ENCODE assay signal across 17 cellular contexts in the genomic region with DNA sequence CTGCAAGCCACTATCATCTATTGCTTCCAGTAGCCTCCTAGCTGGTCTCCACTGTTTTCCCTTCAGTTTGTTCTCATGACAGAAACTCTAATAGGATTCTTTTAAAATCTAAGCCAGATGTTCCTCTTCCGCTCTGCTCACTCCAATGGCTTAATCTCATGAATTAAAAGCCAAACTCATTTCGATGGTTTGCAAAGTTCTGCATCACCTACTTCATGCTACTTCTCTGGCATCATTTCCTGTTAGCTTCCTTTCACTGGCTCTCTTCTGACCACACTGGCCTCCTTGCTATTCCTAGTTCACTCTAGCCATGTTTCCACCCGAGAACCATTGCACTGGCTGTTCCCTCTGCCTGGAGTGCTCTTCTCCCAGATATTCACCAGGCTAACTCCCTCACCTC.
DNase-seq lines count a peak whose midpoint lies in the region; ATAC-seq, FAIRE-seq and TF ChIP-seq lines count a peak whose summit lies in the region.
"Had no signal": no experiment of that assay in that cellular context is flagged by ENCODE, and none has a peak within 500 bp of the region (broad histone marks: within the 10 kb centered on the region; RNA-seq: fewer than 3 reads in every experiment).

No MANE protein-coding gene starts in this region.

- H3K36me3 ChIP-seq in BLaER1 (no peaks in the 10 kb centered on the region), SU-DHL-6 (ENCODE audit: low read length) (peaks cover 5% of the 10 kb centered on the region; the same call in 1 of the 2 replicates)
- H3K36me3 ChIP-seq: left lung had no signal

- DNase-seq in GM19239 (ENCODE audit: insufficient read length, low spot score) (no peak), NCI-H1930 (lab: John Stamatoyannopoulos, UW) (no peak), UCSD-AML1 (lab: John Stamatoyannopoulos, UW; ENCODE audit: unreplicated experiment) (no peak)
- no peak for DNase-seq in activated naive CD4-positive, alpha-beta T cell treated with anti-CD3 and anti-CD28 coated beads for 36 hours
- DNase-seq in naive thymus-derived CD8-positive, alpha-beta T cell = no peak
- DNase-seq: activated effector memory CD4-positive, alpha-beta T cell treated with anti-CD3 and anti-CD28 coated beads, Interleukin-2, amount 50 U/mL, for 16 hours; H7; hypothalamus; left lung; posterior cingulate gyrus had no signal

- no peak overlapping the region for H3K27ac Mint-ChIP-seq in activated naive CD4-positive, alpha-beta T cell treated with anti-CD3 and anti-CD28 coated beads for 36 hours
- H3K27ac Mint-ChIP-seq in naive thymus-derived CD8-positive, alpha-beta T cell = no peak overlapping the region
- H3K27ac Mint-ChIP-seq: dendritic cell treated with granulocyte-macrophage colony-stimulating factor and Interleukin-4, amounts not matched to agents 40 ng/mL and 50 ng/mL, for 4 days; stimulated activated naive CD8-positive, alpha-beta T cell treated with anti-CD3 and anti-CD28 coated beads, Interleukin-15, Interleukin-2, amounts not matched to agents 100 ng/mL and 50 ng/mL, for 24 hours had no signal

- intact Hi-C loops in activated naive CD4-positive, alpha-beta T cell treated with anti-CD3 and anti-CD28 coated beads for 36 hours (cut with micrococcal nuclease) = no loop called here

- H3K36me3 Mint-ChIP-seq in activated naive CD4-positive, alpha-beta T cell treated with anti-CD3 and anti-CD28 coated beads for 36 hours (ENCODE audit: low read depth) = no peaks in the 10 kb centered on the region
- no peaks in the 10 kb centered on the region for H3K36me3 Mint-ChIP-seq in naive thymus-derived CD8-positive, alpha-beta T cell

- FAIRE-seq in GM19239 (lab: Jason Lieb, UNC) = peak; percentile 88

- TF ChIP-seq CTCF in SU-DHL-6 (IDR thresholded peaks at IDR 0.05; ENCODE audit: insufficient read depth, low read length, poor library complexity, severe bottlenecking) = no peak

- peaks cover 13% of the 10 kb centered on the region for H3K27me3 Mint-ChIP-seq in activated naive CD4-positive, alpha-beta T cell treated with anti-CD3 and anti-CD28 coated beads for 36 hours (ENCODE audit: low read depth)
- peaks cover 0 to 19% (median 7%) of the 10 kb centered on the region in 5 donors for H3K27me3 Mint-ChIP-seq in naive thymus-derived CD8-positive, alpha-beta T cell

- no peak overlapping the region for H3K9ac ChIP-seq in BLaER1
- no peak overlapping the region for H3K9ac ChIP-seq in SU-DHL-6 (ENCODE audit: low read length)

- no peaks in the 10 kb centered on the region for H3K9me2 ChIP-seq in SU-DHL-6 (replicated peaks; ENCODE audit: insufficient read depth, low read length)

- no peaks in the 10 kb centered on the region for H3F3A ChIP-seq in SU-DHL-6 (ENCODE audit: insufficient read depth)

- peaks cover 11% of the 10 kb centered on the region for H3K4me1 ChIP-seq in BLaER1
- H3K4me1 ChIP-seq: left lung had no signal

- no peaks in the 10 kb centered on the region for H3K79me2 ChIP-seq in SU-DHL-6 (ENCODE audit: insufficient read depth, low read length)

- no peak overlapping the region for H3K4me3 ChIP-seq in BLaER1
- no peak overlapping the region for H3K4me3 ChIP-seq in SU-DHL-6 (ENCODE audit: insufficient read depth, low read length, poor library complexity, severe bottlenecking)
- H3K4me3 ChIP-seq: left lung, smooth muscle cell had no signal

- peak; percentile 68 for ATAC-seq in HG02885 (IDR thresholded peaks at IDR 0.05; ENCODE audit: poor library complexity, unreplicated experiment)
- no peak for ATAC-seq in naive thymus-derived CD8-positive, alpha-beta T cell
- ATAC-seq: left lung had no signal

- H3K9me3 ChIP-seq in BLaER1 (no peaks in the 10 kb centered on the region), SU-DHL-6 (ENCODE audit: insufficient read depth, low read length) (no peaks in the 10 kb centered on the region)
- H3K9me3 ChIP-seq: left lung had no signal

- H3K9me3 Mint-ChIP-seq in activated naive CD4-positive, alpha-beta T cell treated with anti-CD3 and anti-CD28 coated beads for 36 hours = no peaks in the 10 kb centered on the region
- H3K9me3 Mint-ChIP-seq in naive thymus-derived CD8-positive, alpha-beta T cell = no peaks in the 10 kb centered on the region
- H3K9me3 Mint-ChIP-seq: dendritic cell treated with granulocyte-macrophage colony-stimulating factor and Interleukin-4, amounts not matched to agents 40 ng/mL and 50 ng/mL, for 4 days; stimulated activated naive CD8-positive, alpha-beta T cell treated with anti-CD3 and anti-CD28 coated beads, Interleukin-15, Interleukin-2, amounts not matched to agents 100 ng/mL and 50 ng/mL, for 24 hours had no signal

- H2AFZ ChIP-seq in SU-DHL-6 (ENCODE audit: low read depth, low read length, severe bottlenecking) = no peak overlapping the region

- H3K27me3 ChIP-seq in BLaER1 (no peaks in the 10 kb centered on the region; the same call in 1 of the 2 replicates), SU-DHL-6 (ENCODE audit: low read length) (no peaks in the 10 kb centered on the region)
- H3K27me3 ChIP-seq: left lung had no signal

- H3K4me2 ChIP-seq in BLaER1 (peak overlapping the region; percentile 53), SU-DHL-6 (ENCODE audit: low read depth, low read length, poor library complexity, severe bottlenecking) (peak overlapping the region; percentile 2)
- H3K4me2 ChIP-seq: smooth muscle cell had no signal

- no peak overlapping the region for H3K4me3 Mint-ChIP-seq in activated naive CD4-positive, alpha-beta T cell treated with anti-CD3 and anti-CD28 coated beads for 36 hours
- H3K4me3 Mint-ChIP-seq in naive thymus-derived CD8-positive, alpha-beta T cell = no peak overlapping the region
- H3K4me3 Mint-ChIP-seq: dendritic cell treated with granulocyte-macrophage colony-stimulating factor and Interleukin-4, amounts not matched to agents 40 ng/mL and 50 ng/mL, for 4 days; stimulated activated naive CD8-positive, alpha-beta T cell treated with anti-CD3 and anti-CD28 coated beads, Interleukin-15, Interleukin-2, amounts not matched to agents 100 ng/mL and 50 ng/mL, for 24 hours had no signal

- POLR2A ChIA-PET in naive thymus-derived CD8-positive, alpha-beta T cell (lab: Charles Lee) = no interaction called here

- CTCF ChIA-PET in activated naive CD4-positive, alpha-beta T cell treated with anti-CD3 and anti-CD28 coated beads for 36 hours (lab: Charles Lee) = interaction anchor here (0.5 to 0.7 kb wide), 2 partner anchors 854 to 972 kb away, joined by 4 to 7 read pairs; no protein-coding TSS in a partner anchor

- no peaks in the 10 kb centered on the region for H3K4me1 Mint-ChIP-seq in activated naive CD4-positive, alpha-beta T cell treated with anti-CD3 and anti-CD28 coated beads for 36 hours (ENCODE audit: low read depth)
- no peaks in the 10 kb centered on the region for H3K4me1 Mint-ChIP-seq in naive thymus-derived CD8-positive, alpha-beta T cell

- no peak overlapping the region for H3K27ac ChIP-seq in BLaER1
- H3K27ac ChIP-seq in SU-DHL-6 (ENCODE audit: low read depth, low read length) = no peak overlapping the region
- H3K27ac ChIP-seq: left lung, VCaP had no signal

- H4K20me1 ChIP-seq in BLaER1 = no peaks in the 10 kb centered on the region
- no peaks in the 10 kb centered on the region for H4K20me1 ChIP-seq in SU-DHL-6 (ENCODE audit: low read depth, low read length)
